ENCODE assay signal across 10 cellular contexts in genomic region chr6:118735320-118735719, GRCh38.
DNase-seq lines count a peak whose midpoint lies in the region; ATAC-seq and TF ChIP-seq lines count a peak whose summit lies in the region.
"Had no signal": no experiment of that assay in that cellular context is flagged by ENCODE, and none has a peak within 500 bp of the region (broad histone marks: within the 10 kb centered on the region; RNA-seq: fewer than 3 reads in every experiment).

No MANE protein-coding gene starts in this region.

- peak; percentile 59 for ATAC-seq in GM21447 (IDR thresholded peaks at IDR 0.05; ENCODE audit: unreplicated experiment)
- peak; percentile 49 for ATAC-seq in activated B cell treated with CpG ODN at 0.5 μM for 24 hours (ENCODE audit: low read depth)

- no peak overlapping the region for H2AFZ ChIP-seq in hepatocyte

- CTCF ChIA-PET in AG04450 (lab: Charles Lee) (no interaction called here), activated B cell treated with CpG ODN at 0.5 μM for 24 hours (lab: Charles Lee) (interaction anchor here (2.3 kb wide), 1 partner anchor 169 kb away, joined by 9 read pairs; no protein-coding TSS in a partner anchor)

- 58% methylated on average over 2 of the region's 2 CpGs for WGBS in hepatocyte (ENCODE audit: low lambda C conversion rate, missing lambda C conversion rate)

- peaks cover 3% of the 10 kb centered on the region for H3K4me1 Mint-ChIP-seq in activated B cell treated with CpG ODN at 0.5 μM for 24 hours

- H3K79me2 ChIP-seq in hepatocyte: no peaks in the 10 kb centered on the region

- H3K4me3 ChIP-seq in AG04450 (ENCODE audit: low read depth, low read length): no peak overlapping the region
- peak overlapping the region; percentile 24 for H3K4me3 ChIP-seq in iPS-18a (ENCODE audit: low read length)
- H3K4me3 ChIP-seq in hepatocyte: no peak overlapping the region

- no peak overlapping the region for H3K27ac Mint-ChIP-seq in activated B cell treated with CpG ODN at 0.5 μM for 24 hours

- H3K27me3 ChIP-seq in AG04450 (ENCODE audit: control insufficient read depth, insufficient read depth, low read length) (peaks cover 2% of the 10 kb centered on the region), iPS-18a (ENCODE audit: control insufficient read depth, insufficient read depth, low read length) (no peaks in the 10 kb centered on the region), hepatocyte (no peaks in the 10 kb centered on the region)

- H4K20me1 ChIP-seq in hepatocyte (ENCODE audit: insufficient read depth, poor library complexity, severe bottlenecking): no peaks in the 10 kb centered on the region

- H3K27ac ChIP-seq in AG04450 (ENCODE audit: low read depth, low read length) (no peak overlapping the region), iPS-18a (ENCODE audit: low read length) (no peak overlapping the region), hepatocyte (no peak overlapping the region)

- no peaks in the 10 kb centered on the region for H3K9me3 Mint-ChIP-seq in activated B cell treated with CpG ODN at 0.5 μM for 24 hours

- H3K9me3 ChIP-seq in AG04450 (ENCODE audit: control insufficient read depth, insufficient read depth, low read length): no peaks in the 10 kb centered on the region
- H3K9me3 ChIP-seq in iPS-18a (ENCODE audit: control insufficient read depth, low read depth, low read length): no peaks in the 10 kb centered on the region
- H3K9me3 ChIP-seq in hepatocyte (ENCODE audit: low read depth): no peaks in the 10 kb centered on the region

- intact Hi-C loops in activated B cell treated with CpG ODN at 0.5 μM for 24 hours (cut with micrococcal nuclease): loop anchor here (1.0 to 5.0 kb wide), 2 partner anchors 38 to 170 kb away; no protein-coding TSS in a partner anchor

- peak; percentile 63 for TF ChIP-seq CTCF in AG04450 (IDR thresholded peaks at IDR 0.05; ENCODE audit: low read depth, low read length)
- no peak for TF ChIP-seq CTCF in activated B cell treated with CpG ODN at 0.5 μM for 24 hours (IDR thresholded peaks at IDR 0.05)
- no peak for TF ChIP-seq CTCF in hepatocyte (IDR thresholded peaks at IDR 0.05; ENCODE audit: poor library complexity)

- no peaks in the 10 kb centered on the region for H3K27me3 Mint-ChIP-seq in activated B cell treated with CpG ODN at 0.5 μM for 24 hours

- H3K4me1 ChIP-seq in iPS-18a (ENCODE audit: control insufficient read depth, low read depth, low read length): peaks cover 3% of the 10 kb centered on the region
- no peaks in the 10 kb centered on the region for H3K4me1 ChIP-seq in hepatocyte (ENCODE audit: insufficient read depth)

- H3K9ac ChIP-seq in iPS-18a (ENCODE audit: low read length): no peak overlapping the region

- POLR2A ChIA-PET in AG04450 (lab: Yijun Ruan, JAX): no interaction called here
- POLR2A ChIA-PET in activated B cell treated with CpG ODN at 0.5 μM for 24 hours (lab: Charles Lee): interaction anchor here (1.0 kb wide), 1 partner anchor 26 kb away, joined by 3 read pairs; no protein-coding TSS in a partner anchor

- H3K9me2 ChIP-seq in hepatocyte (replicated peaks; ENCODE audit: insufficient read depth): no peaks in the 10 kb centered on the region

- H3K36me3 ChIP-seq in iPS-18a (ENCODE audit: control insufficient read depth, low read depth, low read length) (no peaks in the 10 kb centered on the region), hepatocyte (replicated peaks; ENCODE audit: insufficient read depth, low read depth) (no peaks in the 10 kb centered on the region)

- no peak overlapping the region for H3K4me2 ChIP-seq in hepatocyte

- DNase-seq in AG04450 (ENCODE audit: low read depth, low spot score) (no peak), activated B cell treated with CpG ODN at 0.5 μM for 24 hours (no peak), hepatocyte (ENCODE audit: low spot score) (no peak), T-helper 1 cell (no peak), retina (no peak)
- DNase-seq in stimulated activated CD4-positive, alpha-beta T cell treated with anti-CD3 and anti-CD28 coated beads, Interleukin-15, amount 100 ng/mL, for 24 hours: no peak
- DNase-seq: DMS53, occipital lobe had no signal

- H3K36me3 Mint-ChIP-seq in activated B cell treated with CpG ODN at 0.5 μM for 24 hours (ENCODE audit: low read depth): no peaks in the 10 kb centered on the region

- H3K4me3 Mint-ChIP-seq in activated B cell treated with CpG ODN at 0.5 μM for 24 hours: no peak overlapping the region
